ENCODE assay signal across 1 cellular context in the genomic region with DNA sequence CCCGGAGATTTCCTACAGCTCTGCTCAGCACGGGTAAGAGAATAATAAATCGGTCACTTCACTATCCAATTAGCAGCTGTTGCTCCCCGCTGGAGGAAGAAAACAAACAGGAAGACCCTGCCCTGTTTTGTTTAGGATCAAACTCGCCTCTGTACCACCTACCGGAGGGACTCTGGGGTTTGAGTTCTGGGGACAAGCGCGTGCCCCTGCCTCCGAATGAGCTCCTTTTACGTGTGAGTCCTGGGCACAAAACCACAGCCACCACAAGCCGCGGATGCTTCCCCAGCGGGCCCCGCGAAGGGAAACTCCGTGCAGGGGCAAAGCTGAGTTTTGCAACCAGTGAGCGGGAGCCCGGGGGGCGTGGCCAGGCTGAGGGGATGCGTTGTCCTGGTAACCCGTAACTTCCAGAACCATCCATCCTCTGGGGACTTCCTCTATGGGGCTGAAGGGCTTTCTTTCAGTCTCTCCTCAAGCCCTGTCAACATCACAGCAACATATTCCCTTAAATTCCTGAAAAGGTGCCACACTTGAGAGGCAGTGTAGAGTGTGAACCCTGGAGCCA.
TF ChIP-seq lines count a peak whose summit lies in the region.

No MANE protein-coding gene starts in this region.

TF ChIP-seq in H1, 55 proteins besides CTCF, POLR2A, EP300 and RAD21 (continued from another document):
- TF ChIP-seq, protein P1, sequence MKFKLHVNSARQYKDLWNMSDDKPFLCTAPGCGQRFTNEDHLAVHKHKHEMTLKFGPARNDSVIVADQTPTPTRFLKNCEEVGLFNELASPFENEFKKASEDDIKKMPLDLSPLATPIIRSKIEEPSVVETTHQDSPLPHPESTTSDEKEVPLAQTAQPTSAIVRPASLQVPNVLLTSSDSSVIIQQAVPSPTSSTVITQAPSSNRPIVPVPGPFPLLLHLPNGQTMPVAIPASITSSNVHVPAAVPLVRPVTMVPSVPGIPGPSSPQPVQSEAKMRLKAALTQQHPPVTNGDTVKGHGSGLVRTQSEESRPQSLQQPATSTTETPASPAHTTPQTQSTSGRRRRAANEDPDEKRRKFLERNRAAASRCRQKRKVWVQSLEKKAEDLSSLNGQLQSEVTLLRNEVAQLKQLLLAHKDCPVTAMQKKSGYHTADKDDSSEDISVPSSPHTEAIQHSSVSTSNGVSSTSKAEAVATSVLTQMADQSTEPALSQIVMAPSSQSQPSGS (IDR thresholded peaks at IDR 0.05; ENCODE audit: low read length): no peak
- TF ChIP-seq CHD7 (IDR thresholded peaks at IDR 0.05; ENCODE audit: insufficient replicate concordance, low read length): no peak
- TF ChIP-seq SIN3A (conservative IDR thresholded peaks at IDR 0.05 in 1 of 2, IDR thresholded peaks at IDR 0.05 in 1 of 2; ENCODE audit: low read depth in 1 of 2, low read length in 2 of 2): peak in 1 of 2 experiments; percentile 53; a peak in 1 of 4 replicates
- no peak for TF ChIP-seq EGR1 (IDR thresholded peaks at IDR 0.05; ENCODE audit: borderline replicate concordance, low read depth, low read length)
- TF ChIP-seq KDM1A (IDR thresholded peaks at IDR 0.05; ENCODE audit: borderline replicate concordance, low read length): no peak
- TF ChIP-seq POLR2AphosphoS5 (IDR thresholded peaks at IDR 0.05; ENCODE audit: low read depth, low read length): no peak
- TF ChIP-seq HDAC2 (IDR thresholded peaks at IDR 0.05; ENCODE audit: borderline replicate concordance in 1 of 2, low read depth in 2 of 2, low read length in 2 of 2): no peak
- 0 out of 2 replicates have a peak, but pooled peaks have one; percentile 17 for TF ChIP-seq CEBPB (IDR thresholded peaks at IDR 0.05; ENCODE audit: low read depth, low read length)
- TF ChIP-seq TAF7 (optimal IDR thresholded peaks at IDR 0.05; ENCODE audit: borderline replicate concordance, low read depth, low read length): no peak
- 0 out of 2 replicates have a peak, but pooled peaks have one; percentile 16 for TF ChIP-seq TAF1 (IDR thresholded peaks at IDR 0.05; ENCODE audit: low read depth, low read length)
- TF ChIP-seq CBX5 (IDR thresholded peaks at IDR 0.05; ENCODE audit: low read depth, low read length): no peak
- TF ChIP-seq NANOG (IDR thresholded peaks at IDR 0.05; ENCODE audit: insufficient read depth, low read depth, low read length, poor library complexity, severe bottlenecking): no peak
- no peak for TF ChIP-seq SP2 (IDR thresholded peaks at IDR 0.05; ENCODE audit: low read length)
- TF ChIP-seq RBBP5 (IDR thresholded peaks at IDR 0.05; ENCODE audit: borderline replicate concordance, low read depth, low read length): no peak
- no peak for TF ChIP-seq RNF2 (IDR thresholded peaks at IDR 0.05; ENCODE audit: borderline replicate concordance, low read depth, low read length, missing control alignments, poor library complexity, severe bottlenecking)
- no peak for TF ChIP-seq TEAD4 (IDR thresholded peaks at IDR 0.05; ENCODE audit: low read depth, low read length)
- no peak for TF ChIP-seq SAP30 (IDR thresholded peaks at IDR 0.05; ENCODE audit: insufficient read depth, insufficient replicate concordance, low read length)
- TF ChIP-seq CREB1 (IDR thresholded peaks at IDR 0.05): no peak
- no peak for TF ChIP-seq SIX5 (IDR thresholded peaks at IDR 0.05; ENCODE audit: low read depth, low read length)
- TF ChIP-seq PHF8 (conservative IDR thresholded peaks at IDR 0.05; ENCODE audit: low read depth, low read length): no peak
- TF ChIP-seq JUN (IDR thresholded peaks at IDR 0.05; ENCODE audit: low read depth, low read length): no peak
- no peak for TF ChIP-seq MAFK (IDR thresholded peaks at IDR 0.05; ENCODE audit: low read depth, low read length)
- TF ChIP-seq GABPA (IDR thresholded peaks at IDR 0.05; ENCODE audit: borderline replicate concordance, insufficient read depth, low read length): no peak
- TF ChIP-seq, protein P2, sequence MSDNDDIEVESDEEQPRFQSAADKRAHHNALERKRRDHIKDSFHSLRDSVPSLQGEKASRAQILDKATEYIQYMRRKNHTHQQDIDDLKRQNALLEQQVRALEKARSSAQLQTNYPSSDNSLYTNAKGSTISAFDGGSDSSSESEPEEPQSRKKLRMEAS (IDR thresholded peaks at IDR 0.05): peak; percentile 27; the same call in 1 of the 2 replicates
- TF ChIP-seq SUZ12 (IDR thresholded peaks at IDR 0.05; ENCODE audit: low read length): no peak
- no peak for TF ChIP-seq CHD2 (IDR thresholded peaks at IDR 0.05; ENCODE audit: low read length)
- TF ChIP-seq ASH2L (IDR thresholded peaks at IDR 0.05; ENCODE audit: low read length): peak; percentile 21
- peak; percentile 59 for TF ChIP-seq KDM4A (IDR thresholded peaks at IDR 0.05; ENCODE audit: low read depth, low read length, severe bottlenecking)
- no peak for TF ChIP-seq BACH1 (IDR thresholded peaks at IDR 0.05; ENCODE audit: low read length)
- no peak for TF ChIP-seq FOSL1 (IDR thresholded peaks at IDR 0.05; ENCODE audit: insufficient read depth, low read depth, low read length)
- peak; percentile 57; the same call in 1 of the 2 replicates for TF ChIP-seq RFX5 (IDR thresholded peaks at IDR 0.05; ENCODE audit: borderline replicate concordance, low read depth, low read length)
- TF ChIP-seq NRF1 (IDR thresholded peaks at IDR 0.05; ENCODE audit: low read depth, low read length): no peak
